In the genomic region with DNA sequence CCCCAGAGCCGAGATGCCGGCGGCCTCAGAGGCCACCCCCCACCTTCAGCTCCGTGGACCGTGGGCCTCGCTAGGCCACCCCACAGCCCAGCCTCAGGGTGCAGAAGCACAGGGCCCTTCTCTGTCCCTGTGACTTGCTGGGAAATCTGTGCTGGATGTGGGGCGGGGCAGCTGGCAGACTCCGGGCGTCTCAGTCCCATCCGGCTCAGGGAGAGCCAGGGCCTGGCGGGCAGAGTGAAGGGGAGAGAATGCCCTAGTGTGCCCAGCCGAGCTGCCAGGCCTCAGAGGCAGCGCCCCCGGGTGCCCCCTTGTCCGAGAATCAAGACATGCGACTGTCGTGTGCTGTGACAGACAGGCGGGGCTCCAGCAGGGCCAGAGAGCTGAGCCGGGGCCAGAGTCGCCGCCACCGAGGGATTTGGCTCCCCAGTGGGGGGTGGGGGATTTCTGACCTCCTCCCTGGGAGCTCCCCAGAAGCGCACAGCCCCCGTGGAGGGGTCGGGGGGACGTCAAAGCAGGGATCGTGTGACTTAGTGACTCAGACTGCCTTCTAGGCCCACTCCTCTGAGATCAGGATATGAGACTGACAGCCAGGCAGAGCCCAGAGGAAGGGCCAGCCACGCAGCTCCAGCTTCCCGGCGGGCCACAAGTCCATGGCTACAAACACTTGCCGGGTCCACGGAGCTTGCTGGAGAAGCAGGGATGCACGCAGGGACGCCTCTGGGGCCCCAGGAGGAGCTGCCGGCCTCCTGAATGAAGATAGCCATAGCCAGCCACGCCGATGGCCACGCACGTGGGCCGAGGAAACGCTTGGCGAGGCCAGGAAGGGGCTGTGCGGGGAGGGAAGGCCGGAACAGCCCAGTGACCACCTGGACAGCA, we compare ENCODE assay signal across 13 cellular contexts. TPM values are rescaled to one million over a fixed set of nuclear protein-coding genes. Genes with fewer than 3 reads are reported as not detected.
DNase-seq lines count a peak whose midpoint lies in the region; ATAC-seq, FAIRE-seq and TF ChIP-seq lines count a peak whose summit lies in the region.
"Had no signal": no experiment of that assay in that cellular context is flagged by ENCODE, and none has a peak within 500 bp of the region (broad histone marks: within the 10 kb centered on the region; RNA-seq: fewer than 3 reads in every experiment).

No MANE protein-coding gene starts in this region.

- TF ChIP-seq CTCF in pancreas (IDR thresholded peaks at IDR 0.05), result no peak

- H3K4me1 ChIP-seq in pancreas, result no peaks in the 10 kb centered on the region
- H3K4me1 ChIP-seq: HAP-1 had no signal

- peak in 1 of 4 donors; percentile 23 for ATAC-seq in pancreas

- WGBS in pancreas, 2 donors, result 84 to 89% methylated on average over 43 to 44 of the region's 44 CpGs

- H3K27me3 ChIP-seq in pancreas, result no peaks in the 10 kb centered on the region
- H3K27me3 ChIP-seq: brain microvascular endothelial cell had no signal

- no peaks in the 10 kb centered on the region for H3K36me3 ChIP-seq in pancreas

- H3K4me3 ChIP-seq in pancreas, result no peak overlapping the region
- H3K4me3 ChIP-seq: HAP-1 had no signal

- peak; percentile 0 for DNase-seq in stimulated activated CD4-positive, alpha-beta T cell treated with anti-CD3 and anti-CD28 coated beads, Interleukin-15, amount 100 ng/mL, for 24 hours
- no peak for DNase-seq in stimulated activated CD4-positive, alpha-beta T cell treated with anti-CD3 and anti-CD28 coated beads, Interleukin-12 subunit alpha, Interleukin-12 subunit beta, amount 100 ng/mL, for 4 hours
- DNase-seq in head of caudate nucleus, result peak in 24 of 42 donors; percentile 2 to 39 (median 11)
- peak in 5 of 6 donors; percentile 1 to 61 (median 25) for DNase-seq in pancreas
- no peak for DNase-seq in NCI-H2107 treated with DMSO at 0.1 percent for 48 hours (lab: John Stamatoyannopoulos, UW; ENCODE audit: unreplicated experiment)
- DNase-seq in DMS79 treated with DMSO at 0.1 percent for 48 hours (lab: John Stamatoyannopoulos, UW), result no peak
- no peak for DNase-seq in globus pallidus (ENCODE audit: low spot score)
- DNase-seq in OCI-M2 (lab: John Stamatoyannopoulos, UW; ENCODE audit: unreplicated experiment), result no peak
- DNase-seq: activated CD4-positive, alpha-beta T cell treated with anti-CD3 and anti-CD28 coated beads, Interleukin-2, amount 10 ng/mL, durations not matched to agents 7 days and 5 days; brain microvascular endothelial cell; NCI-H524; SIG-M5 had no signal

- intact Hi-C loops in head of caudate nucleus (cut with DNase I), result no loop called here
- intact Hi-C loops in pancreas (cut with DNase I), result no loop called here

- no peak for FAIRE-seq in pancreas (lab: Jason Lieb, UNC)

- H3K27ac ChIP-seq in pancreas, result no peak overlapping the region
- H3K27ac ChIP-seq: brain microvascular endothelial cell had no signal

- no peaks in the 10 kb centered on the region for H3K9me3 ChIP-seq in pancreas
- H3K9me3 ChIP-seq: HAP-1 had no signal

RNA-seq across cellular contexts. Expression of gene COL6A1, which starts 11.9 kb away (rescaled TPM):
- 100 to 1,000 TPM in 1 of 6 donors, 10 to 100 TPM in 5; 22.9 to 101 (median 41.9) TPM for total RNA-seq in pancreas
- 100 to 1,000 TPM in 1 of 2 donors, 10 to 100 TPM in 1; 97.4 to 131 TPM for polyA plus RNA-seq in pancreas

Comparison
In these comparisons a context has a peak if more than half of its experiments do, and no peak if none do; other contexts are left out.
1. DNase-seq: peak in stimulated activated CD4-positive, alpha-beta T cell treated with anti-CD3 and anti-CD28 coated beads, Interleukin-15, amount 100 ng/mL, for 24 hours (single experiment), head of caudate nucleus (24 of 42) and pancreas (5 of 6); none in stimulated activated CD4-positive, alpha-beta T cell treated with anti-CD3 and anti-CD28 coated beads, Interleukin-12 subunit alpha, Interleukin-12 subunit beta, amount 100 ng/mL, for 4 hours (single experiment), NCI-H2107 treated with DMSO at 0.1 percent for 48 hours (single experiment), DMS79 treated with DMSO at 0.1 percent for 48 hours (single experiment), globus pallidus (single experiment) and OCI-M2 (single experiment).